ENCODE assay signal across 9 cellular contexts in the genomic region with DNA sequence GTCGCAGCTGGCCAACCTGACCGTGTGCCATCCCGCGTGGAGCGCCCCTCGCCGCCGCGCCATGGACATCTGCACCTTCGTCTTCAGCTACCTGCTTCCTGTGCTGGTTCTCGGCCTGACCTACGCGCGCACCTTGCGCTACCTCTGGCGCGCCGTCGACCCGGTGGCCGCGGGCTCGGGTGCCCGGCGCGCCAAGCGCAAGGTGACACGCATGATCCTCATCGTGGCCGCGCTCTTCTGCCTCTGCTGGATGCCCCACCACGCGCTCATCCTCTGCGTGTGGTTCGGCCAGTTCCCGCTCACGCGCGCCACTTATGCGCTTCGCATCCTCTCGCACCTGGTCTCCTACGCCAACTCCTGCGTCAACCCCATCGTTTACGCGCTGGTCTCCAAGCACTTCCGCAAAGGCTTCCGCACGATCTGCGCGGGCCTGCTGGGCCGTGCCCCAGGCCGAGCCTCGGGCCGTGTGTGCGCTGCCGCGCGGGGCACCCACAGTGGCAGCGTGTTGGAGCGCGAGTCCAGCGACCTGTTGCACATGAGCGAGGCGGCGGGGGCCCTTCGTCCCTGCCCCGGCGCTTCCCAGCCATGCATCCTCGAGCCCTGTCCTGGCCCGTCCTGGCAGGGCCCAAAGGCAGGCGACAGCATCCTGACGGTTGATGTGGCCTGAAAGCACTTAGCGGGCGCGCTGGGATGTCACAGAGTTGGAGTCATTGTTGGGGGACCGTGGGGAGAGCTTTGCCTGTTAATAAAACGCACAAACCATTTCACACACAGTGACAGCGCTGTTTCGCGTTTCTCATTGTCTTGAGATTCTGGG. TPM values are rescaled to one million over a fixed set of nuclear protein-coding genes. Genes with fewer than 3 reads are reported as not detected.
DNase-seq lines count a peak whose midpoint lies in the region; ATAC-seq, FAIRE-seq and TF ChIP-seq lines count a peak whose summit lies in the region.
"Had no signal": no experiment of that assay in that cellular context is flagged by ENCODE, and none has a peak within 500 bp of the region (broad histone marks: within the 10 kb centered on the region; RNA-seq: fewer than 3 reads in every experiment).

No MANE protein-coding gene starts in this region.

- TF ChIP-seq POLR2A in K562 (conservative IDR thresholded peaks at IDR 0.05) = no peak

- 81% methylated on average over 55 of the region's 82 CpGs for WGBS in K562 (ENCODE audit: insufficient coverage, low coverage, missing lambda C conversion rate)

- peaks cover 18 to 44% of the 10 kb centered on the region in 2 experiments; a peak in 4 of 5 replicates for H3K27me3 ChIP-seq in K562 (ENCODE audit: control insufficient read depth in 2 of 2, insufficient read depth in 2 of 2, low read length in 2 of 2)

- POLR2A ChIA-PET in K562 (lab: Yijun Ruan, JAX) = interaction anchor here (1.5 kb wide), 1 partner anchor 9 kb away, joined by 4 read pairs; no protein-coding TSS in a partner anchor

- BruUV-seq in Calu3 (replicated peaks; lab: Mats Ljungman, UMichigan) (no TSS peak), K562 (replicated peaks; lab: Mats Ljungman, UMichigan) (no TSS peak)

- no peak overlapping the region for H3K27ac Mint-ChIP-seq in Calu3 (ENCODE audit: unreplicated experiment)
- H3K27ac Mint-ChIP-seq in natural killer cell treated with Interleukin-12 subunit alpha and Interleukin-12 subunit beta and Interleukin-15 and Interleukin-18, amount 100 ng/mL, for 72 hours = no peak overlapping the region

- FAIRE-seq in K562 (lab: Jason Lieb, UNC) (no peak), D721Med (lab: Jason Lieb, UNC) (no peak)

- no peak for DNase-seq in Calu3
- peak; percentile 56 for DNase-seq in T follicular helper cell (ENCODE audit: low read depth)
- no peak for DNase-seq in K562 (ENCODE audit: extremely low read depth in 1 of 4, low spot score in 3 of 4)
- DNase-seq in natural killer cell treated with Interleukin-12 subunit alpha and Interleukin-12 subunit beta and Interleukin-15 and Interleukin-18, amount 100 ng/mL, for 72 hours (ENCODE audit: low spot score) = no peak
- DNase-seq in OCI-M2 (lab: John Stamatoyannopoulos, UW; ENCODE audit: unreplicated experiment) = no peak
- DNase-seq in D721Med (ENCODE audit: insufficient read length, low spot score) = no peak

- H3K79me2 ChIP-seq in K562 (ENCODE audit: control insufficient read depth, insufficient read depth, low read length) = peaks cover 11% of the 10 kb centered on the region

- H3K36me3 Mint-ChIP-seq in Calu3 (ENCODE audit: insufficient read depth, unreplicated experiment) = peaks cover 54% of the 10 kb centered on the region
- peaks cover 1% of the 10 kb centered on the region for H3K36me3 Mint-ChIP-seq in natural killer cell treated with Interleukin-12 subunit alpha and Interleukin-12 subunit beta and Interleukin-15 and Interleukin-18, amount 100 ng/mL, for 72 hours

- TF ChIP-seq CTCF in Calu3 (IDR thresholded peaks at IDR 0.05; ENCODE audit: unreplicated experiment) (no peak), K562 (IDR thresholded peaks at IDR 0.05 in 2 of 3, conservative IDR thresholded peaks at IDR 0.05 in 1 of 3; ENCODE audit: insufficient read depth in 2 of 3, low read depth in 1 of 3, low read length in 3 of 3) (no peak), D721Med (IDR thresholded peaks at IDR 0.05; ENCODE audit: insufficient read depth, missing control alignments) (no peak)

- ATAC-seq in K562 (no peak), HG03139 (IDR thresholded peaks at IDR 0.05; ENCODE audit: unreplicated experiment) (no peak), HG02852 (IDR thresholded peaks at IDR 0.05; ENCODE audit: unreplicated experiment) (no peak)
- ATAC-seq in natural killer cell treated with Interleukin-12 subunit alpha and Interleukin-12 subunit beta and Interleukin-15 and Interleukin-18, amount 100 ng/mL, for 72 hours = no peak

- no peak for TF ChIP-seq RAD21 in K562 (CRISPR knock-in tag; conservative IDR thresholded peaks at IDR 0.05 in 1 of 2, IDR thresholded peaks at IDR 0.05 in 1 of 2)

- H3K9ac ChIP-seq in K562 (ENCODE audit: insufficient read depth in 1 of 2, low read depth in 2 of 2, low read length in 2 of 2) = no peak overlapping the region

- no peak overlapping the region for H3K27ac ChIP-seq in K562 (ENCODE audit: extremely low read depth, low read depth, low read length)
- H3K27ac ChIP-seq: dorsolateral prefrontal cortex had no signal

- peaks cover 11% of the 10 kb centered on the region for H3K4me1 Mint-ChIP-seq in Calu3 (ENCODE audit: low read depth, unreplicated experiment)
- peaks cover 16 to 17% of the 10 kb centered on the region in 2 donors for H3K4me1 Mint-ChIP-seq in natural killer cell treated with Interleukin-12 subunit alpha and Interleukin-12 subunit beta and Interleukin-15 and Interleukin-18, amount 100 ng/mL, for 72 hours (ENCODE audit: low read depth in 2 of 2)

- CTCF ChIA-PET in Calu3 (lab: Charles Lee) (interaction anchor here (0.6 kb wide), 1 partner anchor 29 kb away, joined by 3 read pairs; no protein-coding TSS in a partner anchor), K562 (lab: Yijun Ruan, JAX; ENCODE audit: low intra/inter-chr PET ratio) (no interaction called here)

- peaks cover 4% of the 10 kb centered on the region for H3K9me1 ChIP-seq in K562 (ENCODE audit: control insufficient read depth, insufficient read depth, low read length)

- no peaks in the 10 kb centered on the region for H3K9me3 Mint-ChIP-seq in Calu3 (ENCODE audit: low read depth, unreplicated experiment)
- no peaks in the 10 kb centered on the region for H3K9me3 Mint-ChIP-seq in natural killer cell treated with Interleukin-12 subunit alpha and Interleukin-12 subunit beta and Interleukin-15 and Interleukin-18, amount 100 ng/mL, for 72 hours

- H3K4me3 ChIP-seq in K562 = no peak overlapping the region

- intact Hi-C loops in Calu3 (cut with micrococcal nuclease; ENCODE audit: unreplicated experiment) (no loop called here), K562 (cut with micrococcal nuclease) (no loop called here)

- peaks cover 56% of the 10 kb centered on the region for H3K27me3 Mint-ChIP-seq in Calu3 (ENCODE audit: unreplicated experiment)
- H3K27me3 Mint-ChIP-seq in natural killer cell treated with Interleukin-12 subunit alpha and Interleukin-12 subunit beta and Interleukin-15 and Interleukin-18, amount 100 ng/mL, for 72 hours = peaks cover 25 to 38% of the 10 kb centered on the region in 2 donors

- in situ Hi-C loops in K562 (cut with MboI) = no loop called here

- H3K4me1 ChIP-seq in K562 (replicated peaks in 1 of 2; ENCODE audit: control insufficient read depth in 2 of 2, insufficient read depth in 2 of 2, low read length in 2 of 2) = peaks cover 0 to 63% of the 10 kb centered on the region in 2 experiments; a peak in 3 of 5 replicates

- H2AFZ ChIP-seq in K562 (ENCODE audit: low read depth, low read length) = no peak overlapping the region

- no peak overlapping the region for H3K4me2 ChIP-seq in K562 (ENCODE audit: insufficient read depth, low read length)

- H3K9me3 ChIP-seq in K562 (replicated peaks; ENCODE audit: control insufficient read depth, insufficient read depth, low read depth, low read length) = no peaks in the 10 kb centered on the region

- H3K4me3 Mint-ChIP-seq in Calu3 (ENCODE audit: low read depth, unreplicated experiment) = peak overlapping the region; percentile 67
- H3K4me3 Mint-ChIP-seq in natural killer cell treated with Interleukin-12 subunit alpha and Interleukin-12 subunit beta and Interleukin-15 and Interleukin-18, amount 100 ng/mL, for 72 hours = peak overlapping the region; percentile 75

- H4K20me1 ChIP-seq in K562 (replicated peaks; ENCODE audit: control insufficient read depth, insufficient read depth, low read length) = peaks cover 5% of the 10 kb centered on the region; the same call in 1 of the 2 replicates

- H3K36me3 ChIP-seq in K562 (ENCODE audit: control insufficient read depth, insufficient read depth, low read length) = no peaks in the 10 kb centered on the region

- TF ChIP-seq EP300 in K562 (IDR thresholded peaks at IDR 0.05; ENCODE audit: low read length) = no peak

RNA-seq across cellular contexts. Expression of a gene that starts 2.0 kb away (rescaled TPM):
- 0.17 and 0.34 TPM in 2 replicates for total RNA-seq in Calu3 (2022)
- 0.32 TPM in 1 of 2 replicates, not detected in the other for total RNA-seq in K562 (2011; cell fraction: chromatin; rRNA removed; ENCODE audit: low replicate concordance)
- total RNA-seq in K562 (2011; cell fraction: nucleolus; rRNA removed) = 0.13 TPM in 1 of 2 replicates, not detected in the other
- not detected in 2 replicates for total RNA-seq in K562 (2011; cell fraction: nucleoplasm; rRNA removed)
- total RNA-seq in K562 (2014; rRNA removed) = not detected in 2 replicates
- total RNA-seq in K562 (2014; rRNA removed; fragmentation: Illumina TruSeq; extraction: Trizol) = not detected in 2 replicates
- not detected in 2 replicates for total RNA-seq in K562 (2015; rRNA removed; fragmentation: Illumina TruSeq; extraction: Trizol)
- total RNA-seq in K562 (2021) = 0.07 TPM in 1 of 2 replicates, not detected in the other
- not detected in 2 replicates for polyA plus RNA-seq in K562 (2011; rRNA removed)
- polyA plus RNA-seq in K562 (2011; cell fraction: cytosol; rRNA removed) = not detected in 2 replicates
- 0.07 and 0.20 TPM in 2 replicates for polyA plus RNA-seq in K562 (2011; cell fraction: nucleus; rRNA removed)
- 3.9 and 6.5 TPM in 2 replicates for polyA plus RNA-seq in K562 (2012)
- polyA plus RNA-seq in K562 (2014; fragmentation: Illumina TruSeq; extraction: Trizol) = not detected in 2 replicates
- not detected for polyA plus RNA-seq in K562 (2014; fragmentation: Nextera tagmentation; extraction: Ambion mirVana)
- polyA plus RNA-seq in K562 (2014; rRNA removed) = not detected in 2 replicates
- polyA minus RNA-seq in K562 (2011; rRNA and poly(A)+ RNA removed) = not detected in 2 replicates
- not detected in 2 replicates for polyA minus RNA-seq in K562 (2011; cell fraction: cytosol; rRNA and poly(A)+ RNA removed)
- polyA minus RNA-seq in K562 (2011; cell fraction: nucleus; rRNA and poly(A)+ RNA removed) = not detected in 2 replicates
- 1 to 10 TPM in 1 of 2 donors, under 1 TPM in 1; 0.52 to 1.4 TPM for total RNA-seq in natural killer cell treated with Interleukin-12 subunit alpha and Interleukin-12 subunit beta and Interleukin-15 and Interleukin-18, amount 100 ng/mL, for 72 hours

RNA-seq across cellular contexts. Expression of a gene that starts 2.4 kb away (rescaled TPM):
- 0.27 and 0.61 TPM in 2 replicates for total RNA-seq in Calu3 (2022)
- not detected in 2 replicates for total RNA-seq in K562 (2011; cell fraction: chromatin; rRNA removed; ENCODE audit: low replicate concordance)
- 0.17 TPM in 1 of 2 replicates, not detected in the other for total RNA-seq in K562 (2011; cell fraction: nucleolus; rRNA removed)
- not detected in 2 replicates for total RNA-seq in K562 (2011; cell fraction: nucleoplasm; rRNA removed)
- not detected in 2 replicates for total RNA-seq in K562 (2014; rRNA removed)
- not detected in 2 replicates for total RNA-seq in K562 (2014; rRNA removed; fragmentation: Illumina TruSeq; extraction: Trizol)
- total RNA-seq in K562 (2015; rRNA removed; fragmentation: Illumina TruSeq; extraction: Trizol) = not detected in 2 replicates
- total RNA-seq in K562 (2021) = not detected in 2 replicates
- polyA plus RNA-seq in K562 (2011; rRNA removed) = not detected in 2 replicates
- 0.18 TPM in 1 of 2 replicates, not detected in the other for polyA plus RNA-seq in K562 (2011; cell fraction: cytosol; rRNA removed)
- polyA plus RNA-seq in K562 (2011; cell fraction: nucleus; rRNA removed) = not detected in 2 replicates
- not detected in 2 replicates for polyA plus RNA-seq in K562 (2012)
- polyA plus RNA-seq in K562 (2014; fragmentation: Illumina TruSeq; extraction: Trizol) = not detected in 2 replicates
- not detected for polyA plus RNA-seq in K562 (2014; fragmentation: Nextera tagmentation; extraction: Ambion mirVana)
- 0.34 TPM in 1 of 2 replicates, not detected in the other for polyA plus RNA-seq in K562 (2014; rRNA removed)
- polyA minus RNA-seq in K562 (2011; rRNA and poly(A)+ RNA removed) = not detected in 2 replicates
- not detected in 2 replicates for polyA minus RNA-seq in K562 (2011; cell fraction: cytosol; rRNA and poly(A)+ RNA removed)
- polyA minus RNA-seq in K562 (2011; cell fraction: nucleus; rRNA and poly(A)+ RNA removed) = not detected in 2 replicates
- total RNA-seq in natural killer cell treated with Interleukin-12 subunit alpha and Interleukin-12 subunit beta and Interleukin-15 and Interleukin-18, amount 100 ng/mL, for 72 hours = under 1 TPM; 0.21 to 0.75 TPM

RNA-seq across cellular contexts. Expression of a gene that starts 4.7 kb away (rescaled TPM):
- 80.7 and 84.5 TPM in 2 replicates for total RNA-seq in Calu3 (2022)
- 133 and 147 TPM in 2 replicates for total RNA-seq in K562 (2011; cell fraction: chromatin; rRNA removed; ENCODE audit: low replicate concordance)
- total RNA-seq in K562 (2011; cell fraction: nucleolus; rRNA removed) = 62.8 and 73.2 TPM in 2 replicates
- 99.2 and 124 TPM in 2 replicates for total RNA-seq in K562 (2011; cell fraction: nucleoplasm; rRNA removed)
- total RNA-seq in K562 (2014; rRNA removed) = 29.8 and 35.3 TPM in 2 replicates
- 32.4 and 33.8 TPM in 2 replicates for total RNA-seq in K562 (2014; rRNA removed; fragmentation: Illumina TruSeq; extraction: Trizol)
- total RNA-seq in K562 (2015; rRNA removed; fragmentation: Illumina TruSeq; extraction: Trizol) = 33.6 and 36.2 TPM in 2 replicates
- total RNA-seq in K562 (2021) = 73.5 and 77.4 TPM in 2 replicates
- 79.6 and 93.4 TPM in 2 replicates for polyA plus RNA-seq in K562 (2011; rRNA removed)
- polyA plus RNA-seq in K562 (2011; cell fraction: cytosol; rRNA removed) = 55.4 and 75.0 TPM in 2 replicates
- 49.7 and 56.7 TPM in 2 replicates for polyA plus RNA-seq in K562 (2011; cell fraction: nucleus; rRNA removed)
- 73.7 and 81.8 TPM in 2 replicates for polyA plus RNA-seq in K562 (2012)
- polyA plus RNA-seq in K562 (2014; fragmentation: Illumina TruSeq; extraction: Trizol) = 85.7 and 92.6 TPM in 2 replicates
- polyA plus RNA-seq in K562 (2014; fragmentation: Nextera tagmentation; extraction: Ambion mirVana) = 10 to 100 TPM; 29.4 to 31.4 TPM
- 62.8 and 63.5 TPM in 2 replicates for polyA plus RNA-seq in K562 (2014; rRNA removed)
- polyA minus RNA-seq in K562 (2011; rRNA and poly(A)+ RNA removed) = 82.1 and 85.9 TPM in 2 replicates
- 40.9 and 46.4 TPM in 2 replicates for polyA minus RNA-seq in K562 (2011; cell fraction: cytosol; rRNA and poly(A)+ RNA removed)
- polyA minus RNA-seq in K562 (2011; cell fraction: nucleus; rRNA and poly(A)+ RNA removed) = 22.2 and 39.0 TPM in 2 replicates
- 10 to 100 TPM; 96.2 to 98.4 TPM for total RNA-seq in natural killer cell treated with Interleukin-12 subunit alpha and Interleukin-12 subunit beta and Interleukin-15 and Interleukin-18, amount 100 ng/mL, for 72 hours

RNA-seq across cellular contexts. Expression of a gene that starts 26.6 kb away (rescaled TPM):
- total RNA-seq in Calu3 (2022) (122 and 137 TPM in 2 replicates), K562 (2014; rRNA removed) (35.0 and 35.5 TPM in 2 replicates), K562 (2014; rRNA removed; fragmentation: Illumina TruSeq; extraction: Trizol) (29.0 and 30.3 TPM in 2 replicates), K562 (2015; rRNA removed; fragmentation: Illumina TruSeq; extraction: Trizol) (36.3 and 42.4 TPM in 2 replicates), K562 (2021) (53.1 and 57.0 TPM in 2 replicates)
- total RNA-seq in K562 (2011; cell fraction: chromatin; rRNA removed; ENCODE audit: low replicate concordance) = 106 and 307 TPM in 2 replicates
- total RNA-seq in K562 (2011; cell fraction: nucleolus; rRNA removed) = 138 and 157 TPM in 2 replicates
- 108 and 119 TPM in 2 replicates for total RNA-seq in K562 (2011; cell fraction: nucleoplasm; rRNA removed)
- polyA plus RNA-seq in K562 (2011; rRNA removed) (36.5 and 37.1 TPM in 2 replicates), K562 (2014; fragmentation: Illumina TruSeq; extraction: Trizol) (27.8 and 31.2 TPM in 2 replicates), K562 (2014; fragmentation: Nextera tagmentation; extraction: Ambion mirVana) (10 to 100 TPM; 18.6 to 20.2 TPM), K562 (2014; rRNA removed) (30.5 and 36.2 TPM in 2 replicates)
- 30.9 and 53.6 TPM in 2 replicates for polyA plus RNA-seq in K562 (2011; cell fraction: cytosol; rRNA removed)
- 85.3 and 123 TPM in 2 replicates for polyA plus RNA-seq in K562 (2011; cell fraction: nucleus; rRNA removed)
- polyA plus RNA-seq in K562 (2012) = 44.4 and 49.7 TPM in 2 replicates
- 31.0 and 40.9 TPM in 2 replicates for polyA minus RNA-seq in K562 (2011; rRNA and poly(A)+ RNA removed)
- 32.9 and 34.2 TPM in 2 replicates for polyA minus RNA-seq in K562 (2011; cell fraction: cytosol; rRNA and poly(A)+ RNA removed)
- polyA minus RNA-seq in K562 (2011; cell fraction: nucleus; rRNA and poly(A)+ RNA removed) = 58.6 and 66.9 TPM in 2 replicates
- 100 to 1,000 TPM; 134 to 163 TPM for total RNA-seq in natural killer cell treated with Interleukin-12 subunit alpha and Interleukin-12 subunit beta and Interleukin-15 and Interleukin-18, amount 100 ng/mL, for 72 hours

RNA-seq across cellular contexts. Expression of a gene that starts 49.9 kb away (rescaled TPM):
- total RNA-seq in Calu3 (2022) = 51.8 and 59.7 TPM in 2 replicates
- 0.07 TPM in 1 of 2 replicates, not detected in the other for total RNA-seq in K562 (2011; cell fraction: chromatin; rRNA removed; ENCODE audit: low replicate concordance)
- total RNA-seq in K562 (2011; cell fraction: nucleolus; rRNA removed) = under 0.01 and 0.13 TPM in 2 replicates
- total RNA-seq in K562 (2011; cell fraction: nucleoplasm; rRNA removed) = not detected in 2 replicates
- 0.04 and 0.18 TPM in 2 replicates for total RNA-seq in K562 (2014; rRNA removed)
- not detected in 2 replicates for total RNA-seq in K562 (2014; rRNA removed; fragmentation: Illumina TruSeq; extraction: Trizol)
- total RNA-seq in K562 (2015; rRNA removed; fragmentation: Illumina TruSeq; extraction: Trizol) = 0.18 TPM in 1 of 2 replicates, not detected in the other
- 0.11 and 0.13 TPM in 2 replicates for total RNA-seq in K562 (2021)
- polyA plus RNA-seq in K562 (2011; rRNA removed) = not detected in 2 replicates
- polyA plus RNA-seq in K562 (2011; cell fraction: cytosol; rRNA removed) = 0.01 TPM in 1 of 2 replicates, not detected in the other
- 0.04 and 0.10 TPM in 2 replicates for polyA plus RNA-seq in K562 (2011; cell fraction: nucleus; rRNA removed)
- 0.03 and 0.10 TPM in 2 replicates for polyA plus RNA-seq in K562 (2012)
- not detected in 2 replicates for polyA plus RNA-seq in K562 (2014; fragmentation: Illumina TruSeq; extraction: Trizol)
- not detected for polyA plus RNA-seq in K562 (2014; fragmentation: Nextera tagmentation; extraction: Ambion mirVana)
- polyA plus RNA-seq in K562 (2014; rRNA removed) = 0.08 TPM in 1 of 2 replicates, not detected in the other
- polyA minus RNA-seq in K562 (2011; rRNA and poly(A)+ RNA removed) = not detected in 2 replicates
- polyA minus RNA-seq in K562 (2011; cell fraction: cytosol; rRNA and poly(A)+ RNA removed) = not detected in 2 replicates
- not detected in 2 replicates for polyA minus RNA-seq in K562 (2011; cell fraction: nucleus; rRNA and poly(A)+ RNA removed)
- total RNA-seq in natural killer cell treated with Interleukin-12 subunit alpha and Interleukin-12 subunit beta and Interleukin-15 and Interleukin-18, amount 100 ng/mL, for 72 hours = under 1 TPM; 0.05 to 0.64 TPM
